ENCODE assay signal across 8 cellular contexts in the genomic region with DNA sequence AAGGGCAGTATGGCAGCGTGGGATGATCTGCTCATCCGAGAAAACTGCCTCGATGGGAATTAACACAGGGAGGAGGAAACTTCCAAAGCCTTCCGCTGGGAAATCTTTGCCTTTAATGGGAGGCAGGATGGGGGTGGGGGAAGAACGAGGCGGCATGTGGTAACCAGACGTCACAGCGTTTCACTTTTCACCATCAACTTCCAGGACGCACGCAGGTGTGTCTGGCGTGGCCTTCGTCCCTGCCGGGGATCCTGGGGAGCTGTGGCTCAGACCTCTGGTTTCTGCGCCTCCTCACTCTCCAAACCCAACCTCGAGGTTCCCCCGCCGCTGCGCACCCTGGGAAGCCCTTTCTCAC. TPM values are rescaled to one million over a fixed set of nuclear protein-coding genes. Genes with fewer than 3 reads are reported as not detected.
DNase-seq lines count a peak whose midpoint lies in the region; ATAC-seq and TF ChIP-seq lines count a peak whose summit lies in the region.

No MANE protein-coding gene starts in this region.

- peak; percentile 5 for DNase-seq in A673 (ENCODE audit: low spot score)
- no peak for DNase-seq in LNCaP clone FGC (ENCODE audit: low read depth)
- DNase-seq in breast epithelium (ENCODE audit: low spot score in 2 of 2) = no peak
- DNase-seq in memory B cell (ENCODE audit: low spot score in 2 of 2) = no peak
- no peak for DNase-seq in aorta

- peak overlapping the region; percentile 92 for H3K27ac Mint-ChIP-seq in memory B cell

- WGBS in aorta, 2 donors = 2 to 3% methylated on average over 18 of the region's 18 CpGs

- POLR2A ChIA-PET in A673 (lab: Charles Lee; ENCODE audit: low non-redundant PET) = no interaction called here

- no peaks in the 10 kb centered on the region for H3K36me3 Mint-ChIP-seq in memory B cell

- TF ChIP-seq CTCF in A673 (conservative IDR thresholded peaks at IDR 0.05; ENCODE audit: low read depth, low read length) (no peak), LNCaP clone FGC (IDR thresholded peaks at IDR 0.05; ENCODE audit: control insufficient read depth, extremely low read depth, insufficient read depth) (no peak), breast epithelium (IDR thresholded peaks at IDR 0.05) (peak in 1 of 3 donors; percentile 35)

- peak overlapping the region; percentile 89 for H3K4me3 Mint-ChIP-seq in memory B cell

- H3K27me3 ChIP-seq in A673 (replicated peaks; ENCODE audit: insufficient read depth, low read depth, low read length, poor library complexity) (no peaks in the 10 kb centered on the region), breast epithelium (no peaks in the 10 kb centered on the region), aorta (ENCODE audit: control insufficient read depth in 1 of 2, insufficient read depth in 2 of 2, low read length in 1 of 2) (no peaks in the 10 kb centered on the region)

- CTCF ChIA-PET in A673 (lab: Charles Lee) = no interaction called here

- H3K9me3 ChIP-seq in A673 (ENCODE audit: low read depth, low read length, poor library complexity, severe bottlenecking) (no peaks in the 10 kb centered on the region), breast epithelium (no peaks in the 10 kb centered on the region), aorta (ENCODE audit: control insufficient read depth, low read length) (no peaks in the 10 kb centered on the region)

- ATAC-seq in GM19025 (IDR thresholded peaks at IDR 0.05; ENCODE audit: low read depth, unreplicated experiment) (peak; percentile 1), memory B cell (ENCODE audit: low read depth) (peak; percentile 12), aorta (ENCODE audit: low FRiP score) (peak; percentile 8), GM18519 (IDR thresholded peaks at IDR 0.05; ENCODE audit: low FRiP score, unreplicated experiment) (no peak), GM19324 (IDR thresholded peaks at IDR 0.05; ENCODE audit: low FRiP score, unreplicated experiment) (no peak)

- intact Hi-C loops in A673 (cut with micrococcal nuclease; ENCODE audit: unreplicated experiment) = no loop called here
- intact Hi-C loops in breast epithelium (cut with DNase I; ENCODE audit: low total_unique reads) = no loop called here
- intact Hi-C loops in aorta (cut with DNase I) = no loop called here

- H3K27me3 Mint-ChIP-seq in memory B cell = peaks cover 3% of the 10 kb centered on the region

- no peak for TF ChIP-seq POLR2A in breast epithelium (IDR thresholded peaks at IDR 0.05)

- BruUV-seq in A673 (replicated peaks; lab: Mats Ljungman, UMichigan) = no TSS peak

- peaks cover 10% of the 10 kb centered on the region for H3K4me1 Mint-ChIP-seq in memory B cell

- peaks cover 8% of the 10 kb centered on the region for H3K4me1 ChIP-seq in A673 (ENCODE audit: insufficient read depth, low read length, poor library complexity, severe bottlenecking)
- no peaks in the 10 kb centered on the region for H3K4me1 ChIP-seq in breast epithelium
- no peaks in the 10 kb centered on the region for H3K4me1 ChIP-seq in aorta (ENCODE audit: control insufficient read depth in 1 of 2, insufficient read depth in 2 of 2, low read length in 2 of 2)

- H3K27ac ChIP-seq in A673 (ENCODE audit: low read depth, low read length, poor library complexity, severe bottlenecking) (no peak overlapping the region), breast epithelium (peak overlapping the region; percentile 86 to 96), aorta (ENCODE audit: low read depth in 1 of 2, low read length in 2 of 2) (no peak overlapping the region)

- H3K4me3 ChIP-seq in A673 (ENCODE audit: low read depth, low read length, poor library complexity, severe bottlenecking) (peak overlapping the region; percentile 62), LNCaP clone FGC (ENCODE audit: low read depth, low read length) (peak overlapping the region; percentile 76), breast epithelium (peak overlapping the region; percentile 61 to 87 (median 74)), aorta (ENCODE audit: low read length in 2 of 2) (peak overlapping the region; percentile 21 to 52)

- no peaks in the 10 kb centered on the region for H3K9me3 Mint-ChIP-seq in memory B cell

- H3K36me3 ChIP-seq in A673 (ENCODE audit: insufficient read depth, low read length, poor library complexity, severe bottlenecking) (no peaks in the 10 kb centered on the region), breast epithelium (no peaks in the 10 kb centered on the region), aorta (ENCODE audit: control insufficient read depth in 1 of 2, insufficient read depth in 2 of 2, low read length in 1 of 2) (no peaks in the 10 kb centered on the region)

RNA-seq across cellular contexts. Expression of a gene that starts 0.3 kb away (rescaled TPM):
- total RNA-seq in A673 (2021) (0.45 and 1.0 TPM in 2 replicates), breast epithelium (1 to 10 TPM in 1 of 3 donors, under 1 TPM in 2; 0.48 to 2.3 (median 0.88) TPM), aorta (under 1 TPM in 1 of 2 donors, not detected in 1; 0.26 TPM)
- 1 to 10 TPM in 1 of 2 donors, under 1 TPM in 1; 0.18 to 1.6 TPM for polyA plus RNA-seq in aorta

RNA-seq across cellular contexts. Expression of a gene that starts 17.9 kb away (rescaled TPM):
- total RNA-seq in A673 (2021) = 11.2 and 11.9 TPM in 2 replicates
- total RNA-seq in breast epithelium = 10 to 100 TPM in 2 of 3 donors, 1 to 10 TPM in 1; 7.5 to 18.4 (median 18.4) TPM
- 10 to 100 TPM in 1 of 2 donors, 1 to 10 TPM in 1; 6.5 to 11.7 TPM for total RNA-seq in aorta
- polyA plus RNA-seq in aorta = 1 to 10 TPM; 5.0 to 6.3 TPM

Comparison
In these comparisons a context has a peak if more than half of its experiments do, and no peak if none do; other contexts are left out.
1. H3K27ac ChIP-seq: peak in breast epithelium (2 of 2); none in A673 (single experiment) and aorta (0 of 2).
2. ATAC-seq: peak in GM19025 (single experiment), memory B cell (single experiment) and aorta (single experiment); none in GM18519 (single experiment) and GM19324 (single experiment).
3. Peak in every context shown above with its lines, with median percentiles within 50 percentile points of each other: H3K4me3 ChIP-seq.